ENCODE assay signal across 2 cellular contexts in genomic region chr11:45843158-45843924, GRCh38.
A peak's percentile ranks its signal among the peaks of the same experiment; 100 is the strongest.
TF ChIP-seq lines count a peak whose summit lies in the region.

No MANE protein-coding gene starts in this region.

TF ChIP-seq in IMR-90, 13 proteins besides CTCF, POLR2A, EP300 and RAD21:
- TF ChIP-seq USF2 (IDR thresholded peaks at IDR 0.05; ENCODE audit: low read depth, low read length) (peak; percentile 15; the same call in 1 of the 2 replicates), RFX5 (IDR thresholded peaks at IDR 0.05; ENCODE audit: low read depth, low read length) (no peak), MXI1 (IDR thresholded peaks at IDR 0.05; ENCODE audit: borderline replicate concordance, low read depth, low read length) (no peak), MAFK (IDR thresholded peaks at IDR 0.05; ENCODE audit: low read depth, low read length) (no peak), CHD1 (IDR thresholded peaks at IDR 0.05; ENCODE audit: low read depth, low read length) (no peak), CEBPB (IDR thresholded peaks at IDR 0.05; ENCODE audit: low read depth, low read length) (no peak), NFE2L2 (IDR thresholded peaks at IDR 0.05; ENCODE audit: low read depth, low read length) (no peak), RCOR1 (IDR thresholded peaks at IDR 0.05; ENCODE audit: insufficient replicate concordance, low read length) (no peak), SMC3 (IDR thresholded peaks at IDR 0.05; ENCODE audit: low read depth, low read length) (peak; percentile 73), FOS (IDR thresholded peaks at IDR 0.05; ENCODE audit: low read depth, low read length) (no peak), ELK1 (IDR thresholded peaks at IDR 0.05; ENCODE audit: borderline replicate concordance, low read depth, low read length) (no peak), BHLHE40 (IDR thresholded peaks at IDR 0.05; ENCODE audit: low read depth, low read length) (no peak), MAZ (IDR thresholded peaks at IDR 0.05; ENCODE audit: borderline replicate concordance, low read depth, low read length) (peak; percentile 89)

TF ChIP-seq in endothelial cell of umbilical vein, 7 proteins besides CTCF, POLR2A, EP300 and RAD21:
- TF ChIP-seq GATA2 (IDR thresholded peaks at IDR 0.05; ENCODE audit: insufficient read depth, insufficient read length, low read depth, low read length), result no peak
- no peak for TF ChIP-seq MYC (IDR thresholded peaks at IDR 0.05; ENCODE audit: low read depth, low read length)
- TF ChIP-seq MAX (IDR thresholded peaks at IDR 0.05; ENCODE audit: insufficient read depth, insufficient read length), result no peak
- no peak for TF ChIP-seq FOS (IDR thresholded peaks at IDR 0.05; ENCODE audit: borderline replicate concordance, insufficient read depth, low read length)
- no peak for TF ChIP-seq POLR2AphosphoS5 (IDR thresholded peaks at IDR 0.05; ENCODE audit: insufficient read depth, low read depth, low read length)
- no peak for TF ChIP-seq JUN (IDR thresholded peaks at IDR 0.05; ENCODE audit: borderline replicate concordance, insufficient read depth, insufficient read length, low read depth)
- TF ChIP-seq EZH2 (IDR thresholded peaks at IDR 0.05; ENCODE audit: borderline replicate concordance, low read depth, low read length, severe bottlenecking), result no peak
TF ChIP-seq in endothelial cell of umbilical vein: peak in this region for 0.
